Comparison of ENCODE assay signal across 14 cellular contexts in the genomic region with DNA sequence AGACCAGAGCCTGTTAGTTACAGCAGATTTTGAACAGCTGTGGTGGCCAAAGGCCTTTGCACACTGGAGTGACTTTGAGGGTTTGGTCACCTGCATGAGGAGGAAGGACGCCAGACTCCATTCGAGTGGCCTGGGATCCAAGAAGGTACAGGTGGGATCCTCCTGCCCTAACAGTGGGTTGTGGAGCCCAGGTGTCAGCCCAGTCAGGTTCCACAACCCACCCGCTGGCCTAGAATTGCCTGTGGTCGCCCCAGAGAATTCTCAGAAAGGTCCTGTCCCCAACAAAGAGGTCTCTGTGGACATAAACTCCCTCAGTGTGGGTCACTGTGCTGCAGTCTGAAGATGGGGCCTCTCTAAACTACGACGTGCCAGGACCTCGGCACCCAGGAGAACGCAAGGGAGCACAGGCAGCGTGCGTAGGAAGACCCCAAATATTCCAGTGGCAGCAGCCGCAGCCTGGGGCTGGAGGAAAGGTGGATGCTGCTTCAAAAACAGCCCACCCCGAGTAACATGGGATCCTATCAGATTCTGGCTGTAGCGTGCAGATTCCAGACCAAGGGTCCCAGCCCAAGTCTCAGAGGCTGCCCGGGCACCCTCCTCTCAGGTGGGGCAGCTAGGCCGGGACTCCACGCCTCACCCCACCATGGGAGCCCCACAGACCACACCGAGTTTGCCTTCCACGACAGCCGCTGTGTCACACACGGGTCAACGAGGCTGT. TPM values are rescaled to one million over a fixed set of nuclear protein-coding genes. Genes with fewer than 3 reads are reported as not detected.
A peak's percentile ranks its signal among the peaks of the same experiment; 100 is the strongest.
DNase-seq lines count a peak whose midpoint lies in the region; ATAC-seq and TF ChIP-seq lines count a peak whose summit lies in the region.
"Had no signal": no experiment of that assay in that cellular context is flagged by ENCODE, and none has a peak within 500 bp of the region (broad histone marks: within the 10 kb centered on the region; RNA-seq: fewer than 3 reads in every experiment).

No MANE protein-coding gene starts in this region.

- peaks cover 33 to 42% of the 10 kb centered on the region in 2 experiments for H3K4me1 ChIP-seq in neutrophil (ENCODE audit: control insufficient read depth in 1 of 2, insufficient read depth in 1 of 2, low read depth in 1 of 2, low read length in 1 of 2)
- H3K4me1 ChIP-seq in vagina = peaks cover 89% of the 10 kb centered on the region
- no peaks in the 10 kb centered on the region for H3K4me1 ChIP-seq in GM23338 (ENCODE audit: insufficient read depth)

- no peaks in the 10 kb centered on the region for H3K9me3 ChIP-seq in neutrophil
- no peaks in the 10 kb centered on the region for H3K9me3 ChIP-seq in vagina
- H3K9me3 ChIP-seq: colonic mucosa had no signal

- no peaks in the 10 kb centered on the region for H3K9me2 ChIP-seq in GM23338 (ENCODE audit: insufficient read depth)

- no peaks in the 10 kb centered on the region for H3K27me3 Mint-ChIP-seq in activated naive CD4-positive, alpha-beta T cell treated with anti-CD3 and anti-CD28 coated beads, Interleukin-2, amount 50 U/mL, for 24 hours
- H3K27me3 Mint-ChIP-seq in GM23338 (ENCODE audit: insufficient read depth, low read depth, poor library complexity) = peaks cover 13% of the 10 kb centered on the region
- H3K27me3 Mint-ChIP-seq: type B pancreatic cell had no signal

- no peak for ATAC-seq in HG03039 (IDR thresholded peaks at IDR 0.05; ENCODE audit: unreplicated experiment)
- no peak for ATAC-seq in GM23338

- no peak for DNase-seq in activated naive CD4-positive, alpha-beta T cell treated with Interleukin-2 at 50 U/mL for 16 hours
- DNase-seq in epidermal melanocyte (ENCODE audit: insufficient read length, low spot score) (peak; percentile 9), vagina (ENCODE audit: extremely low spot score in 2 of 2) (no peak), DMS153 (lab: John Stamatoyannopoulos, UW) (no peak), GM23338 (ENCODE audit: low spot score) (no peak)
- DNase-seq: foreskin fibroblast; stimulated activated CD4-positive, alpha-beta T cell treated with anti-CD3 and anti-CD28 coated beads, Interleukin-4, amount 100 ng/mL, for 24 hours had no signal

- intact Hi-C loops in vagina (cut with DNase I) = no loop called here

- no peak overlapping the region for H2AFZ ChIP-seq in GM23338
- H2AFZ ChIP-seq: parathyroid adenoma had no signal

- no peaks in the 10 kb centered on the region for H3K79me2 ChIP-seq in GM23338 (replicated peaks; ENCODE audit: insufficient read depth)

- no peak overlapping the region for H3K4me3 Mint-ChIP-seq in activated naive CD4-positive, alpha-beta T cell treated with anti-CD3 and anti-CD28 coated beads, Interleukin-2, amount 50 U/mL, for 24 hours
- no peak overlapping the region for H3K4me3 Mint-ChIP-seq in GM23338
- H3K4me3 Mint-ChIP-seq: type B pancreatic cell had no signal

- H3K27me3 ChIP-seq in neutrophil (no peaks in the 10 kb centered on the region), vagina (no peaks in the 10 kb centered on the region), GM23338 (ENCODE audit: insufficient read depth) (no peaks in the 10 kb centered on the region)
- H3K27me3 ChIP-seq: colonic mucosa had no signal

- H3K27ac ChIP-seq in neutrophil (peak overlapping the region; percentile 85), vagina (peak overlapping the region; percentile 4), GM23338 (ENCODE audit: low read depth) (no peak overlapping the region)
- H3K27ac ChIP-seq: parathyroid adenoma had no signal

- peaks cover 7% of the 10 kb centered on the region for H3K36me3 ChIP-seq in neutrophil
- peaks cover 0 to 20% of the 10 kb centered on the region in 2 donors for H3K36me3 ChIP-seq in vagina
- no peaks in the 10 kb centered on the region for H3K36me3 ChIP-seq in GM23338 (ENCODE audit: insufficient read depth)
- H3K36me3 ChIP-seq: colonic mucosa had no signal

- no peaks in the 10 kb centered on the region for H4K20me1 ChIP-seq in GM23338 (replicated peaks; ENCODE audit: insufficient read depth)

- H3K4me3 ChIP-seq in neutrophil (ENCODE audit: low read depth in 1 of 2, low read length in 1 of 2) (no peak overlapping the region), vagina (no peak overlapping the region), GM23338 (no peak overlapping the region)
- H3K4me3 ChIP-seq: colonic mucosa had no signal

- no peaks in the 10 kb centered on the region for H3K9me3 Mint-ChIP-seq in activated naive CD4-positive, alpha-beta T cell treated with anti-CD3 and anti-CD28 coated beads, Interleukin-2, amount 50 U/mL, for 24 hours
- no peaks in the 10 kb centered on the region; the same call in 2 of the 3 replicates for H3K9me3 Mint-ChIP-seq in GM23338
- H3K9me3 Mint-ChIP-seq: type B pancreatic cell had no signal

- peak overlapping the region; percentile 68 for H3K27ac Mint-ChIP-seq in activated naive CD4-positive, alpha-beta T cell treated with anti-CD3 and anti-CD28 coated beads, Interleukin-2, amount 50 U/mL, for 24 hours
- no peak overlapping the region for H3K27ac Mint-ChIP-seq in GM23338
- H3K27ac Mint-ChIP-seq: type B pancreatic cell had no signal

- H3K4me2 ChIP-seq in GM23338 = no peak overlapping the region

- no peaks in the 10 kb centered on the region for H3F3A ChIP-seq in GM23338 (replicated peaks; ENCODE audit: low read depth)

- peaks cover 55% of the 10 kb centered on the region for H3K4me1 Mint-ChIP-seq in activated naive CD4-positive, alpha-beta T cell treated with anti-CD3 and anti-CD28 coated beads, Interleukin-2, amount 50 U/mL, for 24 hours
- no peaks in the 10 kb centered on the region for H3K4me1 Mint-ChIP-seq in GM23338

- no peaks in the 10 kb centered on the region for H3K36me3 Mint-ChIP-seq in activated naive CD4-positive, alpha-beta T cell treated with anti-CD3 and anti-CD28 coated beads, Interleukin-2, amount 50 U/mL, for 24 hours
- H3K36me3 Mint-ChIP-seq in GM23338 (ENCODE audit: low read depth) = no peaks in the 10 kb centered on the region
- H3K36me3 Mint-ChIP-seq: type B pancreatic cell had no signal

- TF ChIP-seq CTCF in neutrophil (IDR thresholded peaks at IDR 0.05) = no peak
- no peak for TF ChIP-seq CTCF in vagina (IDR thresholded peaks at IDR 0.05)
- TF ChIP-seq CTCF in GM23338 (conservative IDR thresholded peaks at IDR 0.05; ENCODE audit: low read depth in 2 of 2) = no peak

- no peak for TF ChIP-seq POLR2A in vagina (IDR thresholded peaks at IDR 0.05)

RNA-seq across cellular contexts. Expression of gene ACSS1, which starts 16.0 kb away (rescaled TPM):
- total RNA-seq in vagina = 26.3 TPM
- total RNA-seq in GM23338 (2014; rRNA removed; shearing (Covaris generic)) = 2.7 and 4.1 TPM in 2 replicates
- 1.1 and 1.3 TPM in 2 replicates for polyA plus RNA-seq in GM23338 (2016; fragmentation: Nextera tagmentation; extraction: Ambion mirVana)
- total RNA-seq: G401 had no signal

RNA-seq across cellular contexts. Expression of gene VSX1, which starts 40.0 kb away (rescaled TPM):
- not detected for total RNA-seq in vagina
- total RNA-seq in GM23338 (2014; rRNA removed; shearing (Covaris generic)) = 0.16 and 0.73 TPM in 2 replicates
- polyA plus RNA-seq in GM23338 (2016; fragmentation: Nextera tagmentation; extraction: Ambion mirVana) = not detected in 2 replicates
- total RNA-seq: colonic mucosa, G401 had no signal

RNA-seq across cellular contexts. Expression of gene APMAP, which starts 49.4 kb away (rescaled TPM):
- 29.7 TPM for total RNA-seq in vagina
- 70.8 and 72.3 TPM in 2 replicates for total RNA-seq in GM23338 (2014; rRNA removed; shearing (Covaris generic))
- 31.7 and 32.0 TPM in 2 replicates for polyA plus RNA-seq in GM23338 (2016; fragmentation: Nextera tagmentation; extraction: Ambion mirVana)
